ENCODE assay signal across 1 cellular context in the genomic region with DNA sequence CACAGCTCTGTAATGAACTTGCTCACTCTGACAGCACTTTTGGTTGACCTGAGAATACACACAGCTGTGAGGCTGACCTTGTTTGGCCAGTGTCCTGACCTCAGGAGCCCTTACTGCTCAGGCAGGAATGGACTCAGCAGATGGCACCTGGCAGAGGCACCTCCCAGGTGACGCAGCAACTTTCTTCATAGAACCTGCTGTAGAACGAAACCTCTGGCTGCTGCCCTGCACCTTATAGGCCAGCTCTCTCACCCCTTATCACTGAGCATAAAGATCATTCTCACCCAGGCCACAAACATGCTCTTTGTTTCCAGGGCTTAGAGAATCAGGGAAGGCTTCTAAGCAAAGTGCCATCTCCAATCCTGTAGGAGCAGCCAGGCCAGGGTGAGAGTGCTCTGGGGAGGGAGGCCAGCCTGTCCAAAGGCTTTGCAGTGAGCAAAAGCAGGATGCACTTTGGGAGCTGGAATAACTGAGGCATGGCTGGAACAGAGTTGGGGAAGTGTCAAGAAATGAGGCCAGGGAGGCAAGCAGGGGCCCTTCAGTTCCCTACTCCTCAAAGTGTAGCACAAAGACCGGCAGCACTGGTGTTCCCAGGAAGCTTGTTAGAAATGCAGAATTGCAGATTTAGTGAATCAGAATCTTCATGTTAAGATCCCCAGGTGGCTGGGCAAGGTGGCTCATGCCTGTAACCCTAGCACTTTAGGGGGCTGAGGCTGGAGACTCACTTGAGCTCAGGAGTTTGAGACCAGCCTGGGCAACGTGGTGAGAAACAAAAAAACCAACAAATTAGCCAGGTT.
A peak's percentile ranks its signal among the peaks of the same experiment; 100 is the strongest.
TF ChIP-seq lines count a peak whose summit lies in the region.

No MANE protein-coding gene starts in this region.

TF ChIP-seq in HepG2, 621 proteins besides CTCF, POLR2A, EP300 and RAD21 (continued from another document and continues in another):
- TF ChIP-seq, protein P1, sequence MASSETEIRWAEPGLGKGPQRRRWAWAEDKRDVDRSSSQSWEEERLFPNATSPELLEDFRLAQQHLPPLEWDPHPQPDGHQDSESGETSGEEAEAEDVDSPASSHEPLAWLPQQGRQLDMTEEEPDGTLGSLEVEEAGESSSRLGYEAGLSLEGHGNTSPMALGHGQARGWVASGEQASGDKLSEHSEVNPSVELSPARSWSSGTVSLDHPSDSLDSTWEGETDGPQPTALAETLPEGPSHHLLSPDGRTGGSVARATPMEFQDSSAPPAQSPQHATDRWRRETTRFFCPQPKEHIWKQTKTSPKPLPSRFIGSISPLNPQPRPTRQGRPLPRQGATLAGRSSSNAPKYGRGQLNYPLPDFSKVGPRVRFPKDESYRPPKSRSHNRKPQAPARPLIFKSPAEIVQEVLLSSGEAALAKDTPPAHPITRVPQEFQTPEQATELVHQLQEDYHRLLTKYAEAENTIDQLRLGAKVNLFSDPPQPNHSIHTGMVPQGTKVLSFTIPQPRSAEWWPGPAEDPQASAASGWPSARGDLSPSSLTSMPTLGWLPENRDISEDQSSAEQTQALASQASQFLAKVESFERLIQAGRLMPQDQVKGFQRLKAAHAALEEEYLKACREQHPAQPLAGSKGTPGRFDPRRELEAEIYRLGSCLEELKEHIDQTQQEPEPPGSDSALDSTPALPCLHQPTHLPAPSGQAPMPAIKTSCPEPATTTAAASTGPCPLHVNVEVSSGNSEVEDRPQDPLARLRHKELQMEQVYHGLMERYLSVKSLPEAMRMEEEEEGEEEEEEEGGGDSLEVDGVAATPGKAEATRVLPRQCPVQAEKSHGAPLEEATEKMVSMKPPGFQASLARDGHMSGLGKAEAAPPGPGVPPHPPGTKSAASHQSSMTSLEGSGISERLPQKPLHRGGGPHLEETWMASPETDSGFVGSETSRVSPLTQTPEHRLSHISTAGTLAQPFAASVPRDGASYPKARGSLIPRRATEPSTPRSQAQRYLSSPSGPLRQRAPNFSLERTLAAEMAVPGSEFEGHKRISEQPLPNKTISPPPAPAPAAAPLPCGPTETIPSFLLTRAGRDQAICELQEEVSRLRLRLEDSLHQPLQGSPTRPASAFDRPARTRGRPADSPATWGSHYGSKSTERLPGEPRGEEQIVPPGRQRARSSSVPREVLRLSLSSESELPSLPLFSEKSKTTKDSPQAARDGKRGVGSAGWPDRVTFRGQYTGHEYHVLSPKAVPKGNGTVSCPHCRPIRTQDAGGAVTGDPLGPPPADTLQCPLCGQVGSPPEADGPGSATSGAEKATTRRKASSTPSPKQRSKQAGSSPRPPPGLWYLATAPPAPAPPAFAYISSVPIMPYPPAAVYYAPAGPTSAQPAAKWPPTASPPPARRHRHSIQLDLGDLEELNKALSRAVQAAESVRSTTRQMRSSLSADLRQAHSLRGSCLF (CRISPR knock-in tag; IDR thresholded peaks at IDR 0.05; ENCODE audit: borderline replicate concordance), result no peak
- peak; percentile 14; the same call in 1 of the 2 replicates for TF ChIP-seq NCOA2 (CRISPR knock-in tag; IDR thresholded peaks at IDR 0.05)
- no peak for TF ChIP-seq ATF1 (CRISPR knock-in tag; IDR thresholded peaks at IDR 0.05)
- no peak for TF ChIP-seq ZNF589 (CRISPR knock-in tag; conservative IDR thresholded peaks at IDR 0.05)
- TF ChIP-seq, protein P2, sequence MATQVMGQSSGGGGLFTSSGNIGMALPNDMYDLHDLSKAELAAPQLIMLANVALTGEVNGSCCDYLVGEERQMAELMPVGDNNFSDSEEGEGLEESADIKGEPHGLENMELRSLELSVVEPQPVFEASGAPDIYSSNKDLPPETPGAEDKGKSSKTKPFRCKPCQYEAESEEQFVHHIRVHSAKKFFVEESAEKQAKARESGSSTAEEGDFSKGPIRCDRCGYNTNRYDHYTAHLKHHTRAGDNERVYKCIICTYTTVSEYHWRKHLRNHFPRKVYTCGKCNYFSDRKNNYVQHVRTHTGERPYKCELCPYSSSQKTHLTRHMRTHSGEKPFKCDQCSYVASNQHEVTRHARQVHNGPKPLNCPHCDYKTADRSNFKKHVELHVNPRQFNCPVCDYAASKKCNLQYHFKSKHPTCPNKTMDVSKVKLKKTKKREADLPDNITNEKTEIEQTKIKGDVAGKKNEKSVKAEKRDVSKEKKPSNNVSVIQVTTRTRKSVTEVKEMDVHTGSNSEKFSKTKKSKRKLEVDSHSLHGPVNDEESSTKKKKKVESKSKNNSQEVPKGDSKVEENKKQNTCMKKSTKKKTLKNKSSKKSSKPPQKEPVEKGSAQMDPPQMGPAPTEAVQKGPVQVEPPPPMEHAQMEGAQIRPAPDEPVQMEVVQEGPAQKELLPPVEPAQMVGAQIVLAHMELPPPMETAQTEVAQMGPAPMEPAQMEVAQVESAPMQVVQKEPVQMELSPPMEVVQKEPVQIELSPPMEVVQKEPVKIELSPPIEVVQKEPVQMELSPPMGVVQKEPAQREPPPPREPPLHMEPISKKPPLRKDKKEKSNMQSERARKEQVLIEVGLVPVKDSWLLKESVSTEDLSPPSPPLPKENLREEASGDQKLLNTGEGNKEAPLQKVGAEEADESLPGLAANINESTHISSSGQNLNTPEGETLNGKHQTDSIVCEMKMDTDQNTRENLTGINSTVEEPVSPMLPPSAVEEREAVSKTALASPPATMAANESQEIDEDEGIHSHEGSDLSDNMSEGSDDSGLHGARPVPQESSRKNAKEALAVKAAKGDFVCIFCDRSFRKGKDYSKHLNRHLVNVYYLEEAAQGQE (IDR thresholded peaks at IDR 0.05; ENCODE audit: borderline replicate concordance in 1 of 2, low read depth in 1 of 2, low read length in 2 of 2), result no peak
- TF ChIP-seq XBP1 (CRISPR knock-in tag; IDR thresholded peaks at IDR 0.05), result no peak
- no peak for TF ChIP-seq BORCS8-MEF2B (CRISPR knock-in tag; IDR thresholded peaks at IDR 0.05)
- no peak for TF ChIP-seq YEATS4 (CRISPR knock-in tag; IDR thresholded peaks at IDR 0.05; ENCODE audit: borderline replicate concordance)
- 0 out of 2 replicates have a peak, but pooled peaks have one; percentile 11 for TF ChIP-seq ZMYM4 (CRISPR knock-in tag; IDR thresholded peaks at IDR 0.05)
- no peak for TF ChIP-seq PCBP2 (optimal IDR thresholded peaks at IDR 0.05; ENCODE audit: low read depth, low read length, poor library complexity, severe bottlenecking)
- no peak for TF ChIP-seq FLYWCH1 (CRISPR knock-in tag; IDR thresholded peaks at IDR 0.05)
- TF ChIP-seq MAFF (IDR thresholded peaks at IDR 0.05; ENCODE audit: low read depth, low read length), result peak; percentile 51; the same call in 1 of the 2 replicates
- no peak for TF ChIP-seq ZNF775 (CRISPR knock-in tag; IDR thresholded peaks at IDR 0.05; ENCODE audit: borderline replicate concordance)
- peak; percentile 21; the same call in 1 of the 2 replicates for TF ChIP-seq CREM (IDR thresholded peaks at IDR 0.05)
- TF ChIP-seq CREM (CRISPR knock-in tag; IDR thresholded peaks at IDR 0.05), result no peak
- TF ChIP-seq, protein P3, sequence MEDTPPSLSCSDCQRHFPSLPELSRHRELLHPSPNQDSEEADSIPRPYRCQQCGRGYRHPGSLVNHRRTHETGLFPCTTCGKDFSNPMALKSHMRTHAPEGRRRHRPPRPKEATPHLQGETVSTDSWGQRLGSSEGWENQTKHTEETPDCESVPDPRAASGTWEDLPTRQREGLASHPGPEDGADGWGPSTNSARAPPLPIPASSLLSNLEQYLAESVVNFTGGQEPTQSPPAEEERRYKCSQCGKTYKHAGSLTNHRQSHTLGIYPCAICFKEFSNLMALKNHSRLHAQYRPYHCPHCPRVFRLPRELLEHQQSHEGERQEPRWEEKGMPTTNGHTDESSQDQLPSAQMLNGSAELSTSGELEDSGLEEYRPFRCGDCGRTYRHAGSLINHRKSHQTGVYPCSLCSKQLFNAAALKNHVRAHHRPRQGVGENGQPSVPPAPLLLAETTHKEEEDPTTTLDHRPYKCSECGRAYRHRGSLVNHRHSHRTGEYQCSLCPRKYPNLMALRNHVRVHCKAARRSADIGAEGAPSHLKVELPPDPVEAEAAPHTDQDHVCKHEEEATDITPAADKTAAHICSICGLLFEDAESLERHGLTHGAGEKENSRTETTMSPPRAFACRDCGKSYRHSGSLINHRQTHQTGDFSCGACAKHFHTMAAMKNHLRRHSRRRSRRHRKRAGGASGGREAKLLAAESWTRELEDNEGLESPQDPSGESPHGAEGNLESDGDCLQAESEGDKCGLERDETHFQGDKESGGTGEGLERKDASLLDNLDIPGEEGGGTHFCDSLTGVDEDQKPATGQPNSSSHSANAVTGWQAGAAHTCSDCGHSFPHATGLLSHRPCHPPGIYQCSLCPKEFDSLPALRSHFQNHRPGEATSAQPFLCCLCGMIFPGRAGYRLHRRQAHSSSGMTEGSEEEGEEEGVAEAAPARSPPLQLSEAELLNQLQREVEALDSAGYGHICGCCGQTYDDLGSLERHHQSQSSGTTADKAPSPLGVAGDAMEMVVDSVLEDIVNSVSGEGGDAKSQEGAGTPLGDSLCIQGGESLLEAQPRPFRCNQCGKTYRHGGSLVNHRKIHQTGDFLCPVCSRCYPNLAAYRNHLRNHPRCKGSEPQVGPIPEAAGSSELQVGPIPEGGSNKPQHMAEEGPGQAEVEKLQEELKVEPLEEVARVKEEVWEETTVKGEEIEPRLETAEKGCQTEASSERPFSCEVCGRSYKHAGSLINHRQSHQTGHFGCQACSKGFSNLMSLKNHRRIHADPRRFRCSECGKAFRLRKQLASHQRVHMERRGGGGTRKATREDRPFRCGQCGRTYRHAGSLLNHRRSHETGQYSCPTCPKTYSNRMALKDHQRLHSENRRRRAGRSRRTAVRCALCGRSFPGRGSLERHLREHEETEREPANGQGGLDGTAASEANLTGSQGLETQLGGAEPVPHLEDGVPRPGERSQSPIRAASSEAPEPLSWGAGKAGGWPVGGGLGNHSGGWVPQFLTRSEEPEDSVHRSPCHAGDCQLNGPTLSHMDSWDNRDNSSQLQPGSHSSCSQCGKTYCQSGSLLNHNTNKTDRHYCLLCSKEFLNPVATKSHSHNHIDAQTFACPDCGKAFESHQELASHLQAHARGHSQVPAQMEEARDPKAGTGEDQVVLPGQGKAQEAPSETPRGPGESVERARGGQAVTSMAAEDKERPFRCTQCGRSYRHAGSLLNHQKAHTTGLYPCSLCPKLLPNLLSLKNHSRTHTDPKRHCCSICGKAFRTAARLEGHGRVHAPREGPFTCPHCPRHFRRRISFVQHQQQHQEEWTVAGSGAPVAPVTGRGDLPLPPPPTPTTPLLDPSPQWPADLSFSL (CRISPR knock-in tag; IDR thresholded peaks at IDR 0.05), result no peak
- peak; percentile 11; the same call in 1 of the 2 replicates for TF ChIP-seq KAT8 (CRISPR knock-in tag; IDR thresholded peaks at IDR 0.05)
- TF ChIP-seq ZNF468 (CRISPR knock-in tag; IDR thresholded peaks at IDR 0.05), result no peak
- TF ChIP-seq, protein P4, sequence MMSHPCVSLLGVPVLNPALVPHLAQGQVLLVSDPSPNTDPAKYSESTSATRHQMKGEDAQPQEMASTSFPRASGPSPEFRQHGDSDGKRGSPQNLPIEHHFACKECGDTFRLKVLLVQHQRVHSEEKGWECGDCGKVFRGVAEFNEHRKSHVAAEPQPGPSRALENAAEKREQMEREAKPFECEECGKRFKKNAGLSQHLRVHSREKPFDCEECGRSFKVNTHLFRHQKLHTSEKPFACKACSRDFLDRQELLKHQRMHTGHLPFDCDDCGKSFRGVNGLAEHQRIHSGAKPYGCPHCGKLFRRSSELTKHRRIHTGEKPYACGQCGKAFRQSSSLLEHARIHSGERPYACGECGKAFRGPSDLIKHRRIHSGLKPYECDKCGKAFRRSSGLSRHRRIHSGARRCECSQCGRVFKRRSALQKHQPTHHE (CRISPR knock-in tag; IDR thresholded peaks at IDR 0.05; ENCODE audit: borderline replicate concordance), result no peak
- TF ChIP-seq BRCA1 (CRISPR knock-in tag; IDR thresholded peaks at IDR 0.05), result no peak
- TF ChIP-seq, protein P5, sequence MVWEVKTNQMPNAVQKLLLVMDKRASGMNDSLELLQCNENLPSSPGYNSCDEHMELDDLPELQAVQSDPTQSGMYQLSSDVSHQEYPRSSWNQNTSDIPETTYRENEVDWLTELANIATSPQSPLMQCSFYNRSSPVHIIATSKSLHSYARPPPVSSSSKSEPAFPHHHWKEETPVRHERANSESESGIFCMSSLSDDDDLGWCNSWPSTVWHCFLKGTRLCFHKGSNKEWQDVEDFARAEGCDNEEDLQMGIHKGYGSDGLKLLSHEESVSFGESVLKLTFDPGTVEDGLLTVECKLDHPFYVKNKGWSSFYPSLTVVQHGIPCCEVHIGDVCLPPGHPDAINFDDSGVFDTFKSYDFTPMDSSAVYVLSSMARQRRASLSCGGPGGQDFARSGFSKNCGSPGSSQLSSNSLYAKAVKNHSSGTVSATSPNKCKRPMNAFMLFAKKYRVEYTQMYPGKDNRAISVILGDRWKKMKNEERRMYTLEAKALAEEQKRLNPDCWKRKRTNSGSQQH (CRISPR knock-in tag; IDR thresholded peaks at IDR 0.05; ENCODE audit: low read depth), result no peak
- no peak for TF ChIP-seq IKZF4 (CRISPR knock-in tag; IDR thresholded peaks at IDR 0.05; ENCODE audit: borderline replicate concordance, low read depth, not compliant biosample characterization)
- peak; percentile 75; the same call in 1 of the 2 replicates for TF ChIP-seq NFE2L1 (CRISPR knock-in tag; IDR thresholded peaks at IDR 0.05; ENCODE audit: borderline replicate concordance)
- TF ChIP-seq, protein P6, sequence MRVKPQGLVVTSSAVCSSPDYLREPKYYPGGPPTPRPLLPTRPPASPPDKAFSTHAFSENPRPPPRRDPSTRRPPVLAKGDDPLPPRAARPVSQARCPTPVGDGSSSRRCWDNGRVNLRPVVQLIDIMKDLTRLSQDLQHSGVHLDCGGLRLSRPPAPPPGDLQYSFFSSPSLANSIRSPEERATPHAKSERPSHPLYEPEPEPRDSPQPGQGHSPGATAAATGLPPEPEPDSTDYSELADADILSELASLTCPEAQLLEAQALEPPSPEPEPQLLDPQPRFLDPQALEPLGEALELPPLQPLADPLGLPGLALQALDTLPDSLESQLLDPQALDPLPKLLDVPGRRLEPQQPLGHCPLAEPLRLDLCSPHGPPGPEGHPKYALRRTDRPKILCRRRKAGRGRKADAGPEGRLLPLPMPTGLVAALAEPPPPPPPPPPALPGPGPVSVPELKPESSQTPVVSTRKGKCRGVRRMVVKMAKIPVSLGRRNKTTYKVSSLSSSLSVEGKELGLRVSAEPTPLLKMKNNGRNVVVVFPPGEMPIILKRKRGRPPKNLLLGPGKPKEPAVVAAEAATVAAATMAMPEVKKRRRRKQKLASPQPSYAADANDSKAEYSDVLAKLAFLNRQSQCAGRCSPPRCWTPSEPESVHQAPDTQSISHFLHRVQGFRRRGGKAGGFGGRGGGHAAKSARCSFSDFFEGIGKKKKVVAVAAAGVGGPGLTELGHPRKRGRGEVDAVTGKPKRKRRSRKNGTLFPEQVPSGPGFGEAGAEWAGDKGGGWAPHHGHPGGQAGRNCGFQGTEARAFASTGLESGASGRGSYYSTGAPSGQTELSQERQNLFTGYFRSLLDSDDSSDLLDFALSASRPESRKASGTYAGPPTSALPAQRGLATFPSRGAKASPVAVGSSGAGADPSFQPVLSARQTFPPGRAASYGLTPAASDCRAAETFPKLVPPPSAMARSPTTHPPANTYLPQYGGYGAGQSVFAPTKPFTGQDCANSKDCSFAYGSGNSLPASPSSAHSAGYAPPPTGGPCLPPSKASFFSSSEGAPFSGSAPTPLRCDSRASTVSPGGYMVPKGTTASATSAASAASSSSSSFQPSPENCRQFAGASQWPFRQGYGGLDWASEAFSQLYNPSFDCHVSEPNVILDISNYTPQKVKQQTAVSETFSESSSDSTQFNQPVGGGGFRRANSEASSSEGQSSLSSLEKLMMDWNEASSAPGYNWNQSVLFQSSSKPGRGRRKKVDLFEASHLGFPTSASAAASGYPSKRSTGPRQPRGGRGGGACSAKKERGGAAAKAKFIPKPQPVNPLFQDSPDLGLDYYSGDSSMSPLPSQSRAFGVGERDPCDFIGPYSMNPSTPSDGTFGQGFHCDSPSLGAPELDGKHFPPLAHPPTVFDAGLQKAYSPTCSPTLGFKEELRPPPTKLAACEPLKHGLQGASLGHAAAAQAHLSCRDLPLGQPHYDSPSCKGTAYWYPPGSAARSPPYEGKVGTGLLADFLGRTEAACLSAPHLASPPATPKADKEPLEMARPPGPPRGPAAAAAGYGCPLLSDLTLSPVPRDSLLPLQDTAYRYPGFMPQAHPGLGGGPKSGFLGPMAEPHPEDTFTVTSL (CRISPR knock-in tag; IDR thresholded peaks at IDR 0.05; ENCODE audit: borderline replicate concordance), result no peak
